20 cellular contexts compared by ENCODE assay signal in genomic region chr7:55150709-55151108, GRCh38.
"Had no signal": no experiment of that assay in that cellular context is flagged by ENCODE, and none has a peak within 500 bp of the region (broad histone marks: within the 10 kb centered on the region; RNA-seq: fewer than 3 reads in every experiment).

No MANE protein-coding gene starts in this region.

- ATAC-seq: activated CD4-positive, alpha-beta T cell treated with anti-CD3 and anti-CD28 coated beads for 36 hours; activated T-helper 17 cell treated with anti-CD3 and anti-CD28 coated beads, Interleukin-2, amount 50 U/mL, for 72 hours; T-cell had no signal

- H3K36me3 ChIP-seq: WERI-Rb-1 had no signal

- DNase-seq: activated CD4-positive, alpha-beta memory T cell treated with anti-CD3 and anti-CD28 coated beads, Interleukin-2, amount 10 ng/mL, durations not matched to agents 7 days and 5 days; activated CD4-positive, alpha-beta T cell treated with anti-CD3 and anti-CD28 coated beads for 36 hours; activated CD4-positive, alpha-beta T cell treated with anti-CD3 and anti-CD28 coated beads, Interleukin-2, amount 50 U/mL, for 1 hour; activated gamma-delta T cell; activated naive CD4-positive, alpha-beta T cell treated with anti-CD3 and anti-CD28 coated beads for 36 hours; activated T-cell treated with anti-CD3 and anti-CD28 coated beads for 4 hours; activated T-cell treated with anti-CD3 and anti-CD28 coated beads, Interleukin-2, amount 50 U/mL, for 48 hours; MG63; NCI-H1105; NCI-H1436; NCI-H1694 treated with DMSO at 0.1 percent for 48 hours; NCI-H2029 treated with DMSO at 0.1 percent for 48 hours; NCI-H510A treated with DMSO at 0.1 percent for 48 hours; NCI-H69; SIG-M5; T-cell; T-helper 2 cell; T1000; WERI-Rb-1 had no signal

- H3K4me3 ChIP-seq: MG63 had no signal

- H3K9me3 ChIP-seq: MG63 had no signal

- H3K27me3 ChIP-seq: MG63 had no signal

- H3K27ac ChIP-seq: WERI-Rb-1 had no signal
